In the genomic region with DNA sequence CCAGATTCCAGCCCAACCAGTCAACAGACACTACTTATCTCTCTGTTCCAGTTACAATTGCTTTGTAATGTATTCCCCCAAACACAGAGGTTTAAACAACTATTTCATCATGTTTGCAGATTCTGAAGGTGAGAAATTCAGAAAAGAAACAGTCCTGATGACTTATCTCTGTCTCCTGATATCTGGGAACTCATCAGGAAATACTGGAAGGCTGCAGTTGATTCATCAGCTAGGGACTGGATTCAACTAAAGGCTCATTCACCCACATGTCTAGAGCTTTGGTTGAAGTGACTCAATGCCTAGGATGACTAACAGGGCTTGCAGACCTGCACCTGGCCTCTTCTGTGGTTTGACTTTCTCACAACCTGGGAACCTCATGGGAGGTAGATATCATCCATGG, we compare ENCODE assay signal across 12 cellular contexts. TPM values are rescaled to one million over a fixed set of nuclear protein-coding genes. Genes with fewer than 3 reads are reported as not detected.
DNase-seq lines count a peak whose midpoint lies in the region; ATAC-seq and TF ChIP-seq lines count a peak whose summit lies in the region.
"Had no signal": no experiment of that assay in that cellular context is flagged by ENCODE, and none has a peak within 500 bp of the region (broad histone marks: within the 10 kb centered on the region; RNA-seq: fewer than 3 reads in every experiment).

No MANE protein-coding gene starts in this region.

- no peak overlapping the region for H4K91ac ChIP-seq in mesenchymal stem cell (ENCODE audit: low read length)

- H2AFZ ChIP-seq in mesenchymal stem cell (ENCODE audit: low read depth, low read length), result no peak overlapping the region

- no peak overlapping the region for H3K4me3 ChIP-seq in brain microvascular endothelial cell (ENCODE audit: low read depth, low read length)
- no peak overlapping the region for H3K4me3 ChIP-seq in mesenchymal stem cell (ENCODE audit: insufficient read depth in 1 of 2, low read depth in 1 of 2, low read length in 2 of 2)
- H3K4me3 ChIP-seq: heart right ventricle had no signal

- H2BK5ac ChIP-seq in mesenchymal stem cell (ENCODE audit: low read depth, low read length, poor library complexity, severe bottlenecking), result no peak overlapping the region

- peak; percentile 42 for DNase-seq in Daoy (ENCODE audit: low read depth)
- DNase-seq in HPDE6-E6E7 (ENCODE audit: extremely low spot score), result peak; percentile 62
- DNase-seq in brain microvascular endothelial cell, result peak; percentile 94
- DNase-seq in mesenchymal stem cell, result peak; percentile 66
- DNase-seq in NCI-H1105 (lab: John Stamatoyannopoulos, UW), result no peak
- DNase-seq in NOMO-1 treated with dmso at 0.1 percent for 144 hours (lab: John Stamatoyannopoulos, UW; ENCODE audit: unreplicated experiment), result no peak
- DNase-seq: activated CD4-positive, alpha-beta T cell treated with anti-CD3 and anti-CD28 coated beads, Interleukin-2, amount 10 ng/mL, durations not matched to agents 24 days and 14 days; activated naive CD4-positive, alpha-beta T cell; DND-41; heart right ventricle; NCI-H1092 had no signal

- no peak overlapping the region for H4K8ac ChIP-seq in mesenchymal stem cell (ENCODE audit: low read length)

- H2AK5ac ChIP-seq in mesenchymal stem cell (ENCODE audit: low read length, severe bottlenecking), result no peak overlapping the region

- no peak overlapping the region for H2BK120ac ChIP-seq in mesenchymal stem cell (ENCODE audit: low read depth, low read length)

- no peaks in the 10 kb centered on the region for H3K36me3 ChIP-seq in brain microvascular endothelial cell (replicated peaks)
- no peaks in the 10 kb centered on the region for H3K36me3 ChIP-seq in mesenchymal stem cell (ENCODE audit: control insufficient read depth in 1 of 2, insufficient read depth in 2 of 2, low read depth in 1 of 2, low read length in 2 of 2)
- H3K36me3 ChIP-seq: heart right ventricle had no signal

- no peaks in the 10 kb centered on the region for H3K79me1 ChIP-seq in mesenchymal stem cell (replicated peaks; ENCODE audit: low read length, poor library complexity, severe bottlenecking)

- no peak overlapping the region for H3K9ac ChIP-seq in mesenchymal stem cell (ENCODE audit: low read length)

- H3K27me3 ChIP-seq in brain microvascular endothelial cell (replicated peaks) (no peaks in the 10 kb centered on the region), mesenchymal stem cell (ENCODE audit: control insufficient read depth in 1 of 2, insufficient read depth in 1 of 2, low read length in 2 of 2) (no peaks in the 10 kb centered on the region)
- H3K27me3 ChIP-seq: heart right ventricle had no signal

- no peak overlapping the region for H3K14ac ChIP-seq in mesenchymal stem cell (ENCODE audit: low read length in 2 of 2)

- no peak for ATAC-seq in GM18909 (IDR thresholded peaks at IDR 0.05; ENCODE audit: poor library complexity, unreplicated experiment)
- ATAC-seq: heart right ventricle had no signal

- no peak overlapping the region for H3K4ac ChIP-seq in mesenchymal stem cell (ENCODE audit: low read depth in 1 of 2, low read length in 2 of 2)

- no peak overlapping the region for H2BK15ac ChIP-seq in mesenchymal stem cell (ENCODE audit: low read depth, poor library complexity, severe bottlenecking)

- TF ChIP-seq CTCF in brain microvascular endothelial cell (IDR thresholded peaks at IDR 0.05; ENCODE audit: low read depth, low read length, missing control alignments), result no peak

- no peak overlapping the region for H2BK12ac ChIP-seq in mesenchymal stem cell (ENCODE audit: low read length in 2 of 2)

- no peak overlapping the region for H3K18ac ChIP-seq in mesenchymal stem cell (ENCODE audit: low read depth in 1 of 2, low read length in 2 of 2)

- H3K27ac ChIP-seq in brain microvascular endothelial cell (peak overlapping the region; percentile 69), mesenchymal stem cell (ENCODE audit: low read length, poor library complexity, severe bottlenecking) (no peak overlapping the region)
- H3K27ac ChIP-seq: heart right ventricle had no signal

- peaks cover 5% of the 10 kb centered on the region for H3K9me3 ChIP-seq in mesenchymal stem cell (ENCODE audit: control insufficient read depth, low read length)

- H3K4me2 ChIP-seq in mesenchymal stem cell (ENCODE audit: low read length, poor library complexity, severe bottlenecking), result no peak overlapping the region

- no peaks in the 10 kb centered on the region for H3K4me1 ChIP-seq in mesenchymal stem cell (ENCODE audit: control insufficient read depth, insufficient read depth, low read depth, low read length)
- H3K4me1 ChIP-seq: heart right ventricle had no signal

- in situ Hi-C loops in brain microvascular endothelial cell (cut with HindIII; ENCODE audit: low pct_ligation_motif_present, low sequenced_read_pairs), result no loop called here

- H3K23ac ChIP-seq in mesenchymal stem cell (ENCODE audit: low read length in 2 of 2), result no peak overlapping the region

RNA-seq across cellular contexts. Expression of gene GPC6, which starts 56.6 kb away (rescaled TPM):
- 1.1 and 1.7 TPM in 2 replicates for total RNA-seq in Daoy (2014; rRNA removed; shearing (Covaris generic))
- 61.0 TPM for polyA plus RNA-seq in mesenchymal stem cell (2013, experiment 1 of 2)
- 61.3 TPM for polyA plus RNA-seq in mesenchymal stem cell (2013, experiment 2 of 2)
- total RNA-seq: activated CD4-positive, alpha-beta T cell treated with anti-CD3 and anti-CD28 coated beads, Interleukin-2, amount 10 ng/mL, durations not matched to agents 24 days and 14 days had no signal

Comparison
In these comparisons a context has a peak if more than half of its experiments do, and no peak if none do; other contexts are left out.
1. DNase-seq: peak in Daoy (single experiment), HPDE6-E6E7 (single experiment), brain microvascular endothelial cell (single experiment) and mesenchymal stem cell (single experiment); none in NCI-H1105 (single experiment) and NOMO-1 treated with dmso at 0.1 percent for 144 hours (single experiment).